ENCODE assay signal across 21 cellular contexts in the genomic region with DNA sequence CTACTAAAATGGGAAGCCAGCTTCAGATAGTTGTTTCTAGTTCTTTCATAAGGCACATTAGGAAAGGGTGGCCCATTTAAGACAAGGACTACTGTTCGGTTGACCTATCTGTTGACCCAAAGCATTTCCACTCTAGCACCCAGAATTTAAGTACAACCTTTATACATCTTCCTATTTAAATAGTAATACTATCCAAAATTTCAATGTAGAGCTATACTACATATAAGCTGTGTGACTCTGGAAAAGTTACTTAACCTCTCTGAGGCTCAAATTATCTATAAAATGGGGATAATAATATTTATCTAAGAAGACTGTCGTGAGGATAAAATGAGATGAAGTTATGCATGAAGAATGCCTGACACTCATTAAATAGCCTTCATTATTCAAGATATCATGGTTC.
DNase-seq lines count a peak whose midpoint lies in the region; FAIRE-seq and TF ChIP-seq lines count a peak whose summit lies in the region.
"Had no signal": no experiment of that assay in that cellular context is flagged by ENCODE, and none has a peak within 500 bp of the region (broad histone marks: within the 10 kb centered on the region; RNA-seq: fewer than 3 reads in every experiment).

No MANE protein-coding gene starts in this region.

- H3K27ac ChIP-seq in HEK293 (ENCODE audit: extremely low read depth, low read depth, low read length) (no peak overlapping the region), astrocyte (ENCODE audit: low read depth, low read length) (no peak overlapping the region), parathyroid adenoma (no peak overlapping the region)
- H3K27ac ChIP-seq: 22Rv1; A549; BLaER1 treated with 17β-estradiol and CSF1 and Interleukin-3, amounts not matched to agents 10 nM and 100 nM; C4-2B had no signal

- DNase-seq in astrocyte (ENCODE audit: low read depth), result no peak
- DNase-seq in stimulated activated CD4-positive, alpha-beta T cell treated with anti-CD3 and anti-CD28 coated beads, Interleukin-1b, Interleukin-23, amount 100 ng/mL, for 48 hours, result no peak
- DNase-seq in NCI-H146 (lab: John Stamatoyannopoulos, UW), result no peak
- DNase-seq: AML-193; Caco-2; Calu3; CD4-positive, alpha-beta T cell; CD8-positive, alpha-beta T cell; DMS79 treated with DMSO at 0.1 percent for 48 hours; GF-D8 had no signal

- H3K36me3 ChIP-seq in HEK293 (ENCODE audit: control insufficient read depth in 2 of 2, insufficient read depth in 1 of 2, low read length in 2 of 2) (no peaks in the 10 kb centered on the region), astrocyte (ENCODE audit: insufficient read depth, low read length) (no peaks in the 10 kb centered on the region), parathyroid adenoma (ENCODE audit: control insufficient read depth, insufficient read depth, low read length) (no peaks in the 10 kb centered on the region)
- H3K36me3 ChIP-seq: BLaER1 treated with 17β-estradiol and CSF1 and Interleukin-3, amounts not matched to agents 10 nM and 100 nM had no signal

- no peaks in the 10 kb centered on the region for H3K9me3 Mint-ChIP-seq in astrocyte (ENCODE audit: unreplicated experiment)
- H3K9me3 Mint-ChIP-seq: CD4-positive, alpha-beta T cell; CD8-positive, alpha-beta T cell had no signal

- no peaks in the 10 kb centered on the region for H3K36me3 Mint-ChIP-seq in astrocyte (ENCODE audit: low read depth, unreplicated experiment)
- H3K36me3 Mint-ChIP-seq: CD8-positive, alpha-beta T cell had no signal

- no peak overlapping the region for H3K4me3 ChIP-seq in HEK293 (ENCODE audit: low read depth, low read length)
- no peak overlapping the region for H3K4me3 ChIP-seq in astrocyte (ENCODE audit: insufficient read depth, low read depth, low read length)
- no peak overlapping the region for H3K4me3 ChIP-seq in parathyroid adenoma (ENCODE audit: low read depth, low read length)
- H3K4me3 ChIP-seq: A549; BLaER1 treated with 17β-estradiol and CSF1 and Interleukin-3, amounts not matched to agents 10 nM and 100 nM had no signal

- H3K27me3 ChIP-seq in astrocyte (ENCODE audit: insufficient read depth, low read length) (no peaks in the 10 kb centered on the region), parathyroid adenoma (ENCODE audit: control insufficient read depth, insufficient read depth, low read length) (no peaks in the 10 kb centered on the region)

- POLR2A ChIA-PET in HEK293 (lab: Yijun Ruan, JAX), result interaction anchor here (0.6 kb wide), 1 partner anchor 315 kb away, joined by 3 read pairs; no protein-coding TSS in a partner anchor

- TF ChIP-seq CTCF in HEK293 (tag by site-specific recombination; IDR thresholded peaks at IDR 0.05), result no peak
- no peak for TF ChIP-seq CTCF in astrocyte (IDR thresholded peaks at IDR 0.05; ENCODE audit: insufficient read depth, low read depth, low read length)
- TF ChIP-seq CTCF in parathyroid adenoma (IDR thresholded peaks at IDR 0.05), result no peak

- H3K4me2 ChIP-seq in astrocyte (ENCODE audit: low read length) (no peak overlapping the region), parathyroid adenoma (ENCODE audit: low read length) (no peak overlapping the region)
- H3K4me2 ChIP-seq: A549; BLaER1 treated with 17β-estradiol and CSF1 and Interleukin-3, amounts not matched to agents 10 nM and 100 nM had no signal

- peak; percentile 81 for FAIRE-seq in astrocyte (lab: Jason Lieb, UNC)
- FAIRE-seq: A549, D721Med, G401.6, GM12891, GM19239 had no signal

- no peak overlapping the region for H3K9ac ChIP-seq in astrocyte (ENCODE audit: low read length)
- H3K9ac ChIP-seq in parathyroid adenoma, result no peak overlapping the region
- H3K9ac ChIP-seq: BLaER1 treated with 17β-estradiol and CSF1 and Interleukin-3, amounts not matched to agents 10 nM and 100 nM had no signal

- H3K4me1 Mint-ChIP-seq in astrocyte (ENCODE audit: low read depth, unreplicated experiment), result no peaks in the 10 kb centered on the region
- H3K4me1 Mint-ChIP-seq: B cell had no signal

- no peak overlapping the region for H2AFZ ChIP-seq in astrocyte (ENCODE audit: low read depth, low read length)
- peak overlapping the region; percentile 54 for H2AFZ ChIP-seq in parathyroid adenoma

- no peak overlapping the region for H3K27ac Mint-ChIP-seq in astrocyte (ENCODE audit: unreplicated experiment)
- H3K27ac Mint-ChIP-seq: B cell; CD4-positive, alpha-beta T cell; CD8-positive, alpha-beta T cell had no signal

- H3K79me2 ChIP-seq in astrocyte (ENCODE audit: insufficient read depth, low read length), result no peaks in the 10 kb centered on the region
- H3K79me2 ChIP-seq in parathyroid adenoma, result no peaks in the 10 kb centered on the region

- CTCF ChIA-PET in HEK293 (lab: Yijun Ruan, JAX), result interaction anchor here (1.5 kb wide), 1 partner anchor 226 kb away, joined by 6 read pairs; no protein-coding TSS in a partner anchor

- H4K20me1 ChIP-seq in astrocyte (ENCODE audit: insufficient read depth, low read length), result no peaks in the 10 kb centered on the region
- H4K20me1 ChIP-seq: BLaER1 treated with 17β-estradiol and CSF1 and Interleukin-3, amounts not matched to agents 10 nM and 100 nM had no signal

- H3K4me1 ChIP-seq in HEK293 (ENCODE audit: control insufficient read depth, insufficient read depth, low read length) (no peaks in the 10 kb centered on the region), astrocyte (ENCODE audit: insufficient read depth, low read length) (no peaks in the 10 kb centered on the region), parathyroid adenoma (no peaks in the 10 kb centered on the region)
- H3K4me1 ChIP-seq: BLaER1 treated with 17β-estradiol and CSF1 and Interleukin-3, amounts not matched to agents 10 nM and 100 nM; Caco-2 had no signal

- H3K9me3 ChIP-seq in HEK293 (ENCODE audit: control insufficient read depth, insufficient read depth, low read depth, low read length), result no peaks in the 10 kb centered on the region
- H3K9me3 ChIP-seq in astrocyte (ENCODE audit: insufficient read depth, low read depth, low read length), result no peaks in the 10 kb centered on the region
- no peaks in the 10 kb centered on the region for H3K9me3 ChIP-seq in parathyroid adenoma (ENCODE audit: control insufficient read depth, low read length)
- H3K9me3 ChIP-seq: A549; BLaER1 treated with 17β-estradiol and CSF1 and Interleukin-3, amounts not matched to agents 10 nM and 100 nM; Caco-2 had no signal

- H3K27me3 Mint-ChIP-seq in astrocyte (ENCODE audit: low read depth, unreplicated experiment), result no peaks in the 10 kb centered on the region
- H3K27me3 Mint-ChIP-seq: B cell; CD4-positive, alpha-beta T cell had no signal

- no peak overlapping the region for H3K4me3 Mint-ChIP-seq in astrocyte (ENCODE audit: unreplicated experiment)
- H3K4me3 Mint-ChIP-seq: B cell; CD4-positive, alpha-beta T cell; CD8-positive, alpha-beta T cell had no signal

TF ChIP-seq in HEK293, 187 proteins besides CTCF, POLR2A, EP300 and RAD21:
- TF ChIP-seq ZFP3 (tag by site-specific recombination; IDR thresholded peaks at IDR 0.05; ENCODE audit: low read depth) (no peak), ZBTB8A (tag by site-specific recombination; IDR thresholded peaks at IDR 0.05) (no peak), ZSCAN23 (tag by site-specific recombination; IDR thresholded peaks at IDR 0.05) (no peak), ZNF768 (tag by site-specific recombination; IDR thresholded peaks at IDR 0.05) (peak; percentile 20; the same call in 1 of the 2 replicates)
- TF ChIP-seq, protein P1, sequence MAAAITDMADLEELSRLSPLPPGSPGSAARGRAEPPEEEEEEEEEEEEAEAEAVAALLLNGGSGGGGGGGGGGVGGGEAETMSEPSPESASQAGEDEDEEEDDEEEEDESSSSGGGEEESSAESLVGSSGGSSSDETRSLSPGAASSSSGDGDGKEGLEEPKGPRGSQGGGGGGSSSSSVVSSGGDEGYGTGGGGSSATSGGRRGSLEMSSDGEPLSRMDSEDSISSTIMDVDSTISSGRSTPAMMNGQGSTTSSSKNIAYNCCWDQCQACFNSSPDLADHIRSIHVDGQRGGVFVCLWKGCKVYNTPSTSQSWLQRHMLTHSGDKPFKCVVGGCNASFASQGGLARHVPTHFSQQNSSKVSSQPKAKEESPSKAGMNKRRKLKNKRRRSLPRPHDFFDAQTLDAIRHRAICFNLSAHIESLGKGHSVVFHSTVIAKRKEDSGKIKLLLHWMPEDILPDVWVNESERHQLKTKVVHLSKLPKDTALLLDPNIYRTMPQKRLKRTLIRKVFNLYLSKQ (tag by site-specific recombination; IDR thresholded peaks at IDR 0.05; ENCODE audit: borderline replicate concordance), result no peak
